In the genomic region with DNA sequence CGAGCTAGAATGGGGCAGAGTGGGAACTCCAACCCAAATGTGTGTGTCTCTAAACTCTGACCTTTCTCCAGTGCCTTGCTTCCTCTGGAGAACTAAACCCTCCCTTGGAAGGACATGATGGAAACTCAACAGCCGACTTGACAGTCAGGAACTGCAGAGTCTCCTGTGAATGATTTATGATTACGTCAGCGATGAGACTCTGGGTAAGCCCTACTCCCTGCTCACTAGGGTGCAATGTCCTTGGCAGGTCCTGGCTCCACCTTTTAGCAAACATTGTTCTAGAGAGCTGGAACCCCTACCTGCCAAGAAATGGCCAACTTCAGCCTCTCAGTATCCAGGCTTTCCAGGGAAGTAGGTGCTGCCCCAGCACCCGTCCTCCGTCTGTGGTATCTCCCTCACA, we compare ENCODE assay signal across 23 cellular contexts.
DNase-seq lines count a peak whose midpoint lies in the region; ATAC-seq, FAIRE-seq and TF ChIP-seq lines count a peak whose summit lies in the region.
"Had no signal": no experiment of that assay in that cellular context is flagged by ENCODE, and none has a peak within 500 bp of the region (broad histone marks: within the 10 kb centered on the region; RNA-seq: fewer than 3 reads in every experiment).

No MANE protein-coding gene starts in this region.

- intact Hi-C loops in right lobe of liver (cut with DNase I), result no loop called here
- intact Hi-C loops in pancreas (cut with DNase I), result no loop called here
- intact Hi-C loops in OCI-LY7 (cut with micrococcal nuclease; ENCODE audit: unreplicated experiment), result no loop called here

- H3K4me1 Mint-ChIP-seq in stimulated activated memory B cell treated with anti-CD40 and anti-IgM and Interleukin-4, amounts not matched to agents 10 μg/mL and 1 μg/mL and 100 μg/mL, for 72 hours, result no peaks in the 10 kb centered on the region

- no peaks in the 10 kb centered on the region for H3K4me1 ChIP-seq in hepatocyte (ENCODE audit: insufficient read depth)
- peaks cover 0 to 5% (median 0%) of the 10 kb centered on the region in 4 donors for H3K4me1 ChIP-seq in right lobe of liver
- H3K4me1 ChIP-seq in pancreas, result no peaks in the 10 kb centered on the region
- H3K4me1 ChIP-seq in OCI-LY7 (ENCODE audit: insufficient read depth, low read length, poor library complexity, severe bottlenecking), result no peaks in the 10 kb centered on the region
- H3K4me1 ChIP-seq: Caco-2 had no signal

- H3K27ac ChIP-seq in hepatocyte (no peak overlapping the region), right lobe of liver (no peak overlapping the region), pancreas (no peak overlapping the region), OCI-LY7 (ENCODE audit: low read depth, low read length, poor library complexity, severe bottlenecking) (no peak overlapping the region)
- H3K27ac ChIP-seq: C4-2B had no signal

- no peak overlapping the region for H2AFZ ChIP-seq in hepatocyte
- no peak overlapping the region for H2AFZ ChIP-seq in OCI-LY7 (ENCODE audit: low read length)
- H2AFZ ChIP-seq: GM23338 had no signal

- POLR2A ChIA-PET in OCI-LY7 (lab: Charles Lee), result interaction anchor here (0.6 kb wide), 1 partner anchor 146 kb away, joined by 5 read pairs; no protein-coding TSS in a partner anchor

- no peak overlapping the region for H3K4me3 ChIP-seq in hepatocyte
- no peak overlapping the region for H3K4me3 ChIP-seq in right lobe of liver
- no peak overlapping the region for H3K4me3 ChIP-seq in pancreas
- no peak overlapping the region for H3K4me3 ChIP-seq in OCI-LY7 (ENCODE audit: low read depth, low read length, poor library complexity, severe bottlenecking)
- H3K4me3 ChIP-seq: GM23338 had no signal

- CTCF ChIA-PET in OCI-LY7 (lab: Charles Lee; ENCODE audit: unreplicated experiment), result no interaction called here

- H3K79me2 ChIP-seq in hepatocyte, result no peaks in the 10 kb centered on the region
- no peaks in the 10 kb centered on the region for H3K79me2 ChIP-seq in OCI-LY7 (ENCODE audit: insufficient read depth, low read depth, low read length)

- H3K27ac Mint-ChIP-seq in stimulated activated memory B cell treated with anti-CD40 and anti-IgM and Interleukin-4, amounts not matched to agents 10 μg/mL and 1 μg/mL and 100 μg/mL, for 72 hours, result no peak overlapping the region
- H3K27ac Mint-ChIP-seq: CD4-positive, alpha-beta T cell; GM23338 had no signal

- no peaks in the 10 kb centered on the region for H3K36me3 Mint-ChIP-seq in stimulated activated memory B cell treated with anti-CD40 and anti-IgM and Interleukin-4, amounts not matched to agents 10 μg/mL and 1 μg/mL and 100 μg/mL, for 72 hours

- H3K9me3 ChIP-seq in hepatocyte (ENCODE audit: low read depth) (no peaks in the 10 kb centered on the region), right lobe of liver (no peaks in the 10 kb centered on the region), pancreas (no peaks in the 10 kb centered on the region), OCI-LY7 (ENCODE audit: low read length) (peaks cover 5% of the 10 kb centered on the region; the same call in 1 of the 2 replicates)

- no peaks in the 10 kb centered on the region for H3K27me3 ChIP-seq in hepatocyte
- no peaks in the 10 kb centered on the region for H3K27me3 ChIP-seq in right lobe of liver
- no peaks in the 10 kb centered on the region for H3K27me3 ChIP-seq in pancreas

- peaks cover 10% of the 10 kb centered on the region for H3K9me3 Mint-ChIP-seq in stimulated activated memory B cell treated with anti-CD40 and anti-IgM and Interleukin-4, amounts not matched to agents 10 μg/mL and 1 μg/mL and 100 μg/mL, for 72 hours
- H3K9me3 Mint-ChIP-seq: CD4-positive, alpha-beta T cell had no signal

- no peak overlapping the region for H3K4me3 Mint-ChIP-seq in stimulated activated memory B cell treated with anti-CD40 and anti-IgM and Interleukin-4, amounts not matched to agents 10 μg/mL and 1 μg/mL and 100 μg/mL, for 72 hours
- H3K4me3 Mint-ChIP-seq: CD4-positive, alpha-beta T cell; GM23338 had no signal

- H3K36me3 ChIP-seq in hepatocyte (replicated peaks; ENCODE audit: insufficient read depth, low read depth) (no peaks in the 10 kb centered on the region), right lobe of liver (no peaks in the 10 kb centered on the region), pancreas (no peaks in the 10 kb centered on the region), OCI-LY7 (ENCODE audit: insufficient read depth, low read length) (no peaks in the 10 kb centered on the region)

- peak; percentile 46 to 91 (median 77) for ATAC-seq in right lobe of liver
- ATAC-seq in pancreas, result peak; percentile 55 to 80 (median 66)
- no peak for ATAC-seq in stimulated activated memory B cell treated with anti-CD40 and anti-IgM and Interleukin-4, amounts not matched to agents 10 μg/mL and 1 μg/mL and 100 μg/mL, for 72 hours
- ATAC-seq: GM23338, HCT116 had no signal

- FAIRE-seq in pancreas (lab: Jason Lieb, UNC), result no peak
- FAIRE-seq: A204.1, D721Med, GM12892, GM18507 had no signal

- H3K4me2 ChIP-seq in hepatocyte (no peak overlapping the region), OCI-LY7 (ENCODE audit: low read length) (no peak overlapping the region)
- H3K4me2 ChIP-seq: GM23338 had no signal

- BruUV-seq in OCI-LY7 (replicated peaks; lab: Mats Ljungman, UMichigan), result no TSS peak

- no peak for TF ChIP-seq POLR2A in right lobe of liver (IDR thresholded peaks at IDR 0.05)

- H3K9me2 ChIP-seq in hepatocyte (replicated peaks; ENCODE audit: insufficient read depth) (no peaks in the 10 kb centered on the region), OCI-LY7 (ENCODE audit: insufficient read depth, low read length) (no peaks in the 10 kb centered on the region)

- 65% methylated on average over 6 of the region's 6 CpGs for WGBS in hepatocyte (ENCODE audit: low lambda C conversion rate, missing lambda C conversion rate)
- 35% methylated on average over 6 of the region's 6 CpGs for WGBS in right lobe of liver (ENCODE audit: insufficient coverage, low coverage, low lambda C conversion rate, missing lambda C conversion rate)
- 25 to 27% methylated on average over 6 of the region's 6 CpGs for WGBS in pancreas, 2 donors

- DNase-seq in HT-29 (ENCODE audit: low spot score) (peak; percentile 12), hepatocyte (ENCODE audit: low spot score) (peak; percentile 57), right lobe of liver (no peak), pancreas (peak in 1 of 6 donors; percentile 23), cerebellum (ENCODE audit: low spot score) (no peak), OCI-LY7 (ENCODE audit: low spot score) (no peak)
- no peak for DNase-seq in activated CD4-positive, alpha-beta T cell treated with anti-CD3 and anti-CD28 coated beads for 48 hours
- DNase-seq: AML-193; Caco-2; CD4-positive, alpha-beta T cell; DMS79; GDM1; H7; IMR-90; KBM-7 had no signal

- TF ChIP-seq CTCF in hepatocyte (IDR thresholded peaks at IDR 0.05; ENCODE audit: poor library complexity) (no peak), right lobe of liver (IDR thresholded peaks at IDR 0.05) (no peak), pancreas (IDR thresholded peaks at IDR 0.05) (no peak), OCI-LY7 (conservative IDR thresholded peaks at IDR 0.05; ENCODE audit: low read length) (no peak)

- H4K20me1 ChIP-seq in hepatocyte (ENCODE audit: insufficient read depth, poor library complexity, severe bottlenecking), result no peaks in the 10 kb centered on the region
- no peaks in the 10 kb centered on the region for H4K20me1 ChIP-seq in OCI-LY7 (ENCODE audit: insufficient read depth, low read length)

- peaks cover 37% of the 10 kb centered on the region for H3K27me3 Mint-ChIP-seq in stimulated activated memory B cell treated with anti-CD40 and anti-IgM and Interleukin-4, amounts not matched to agents 10 μg/mL and 1 μg/mL and 100 μg/mL, for 72 hours

Comparison
In these comparisons a context has a peak if more than half of its experiments do, and no peak if none do; other contexts are left out.
1. DNase-seq: peak in HT-29 (single experiment) and hepatocyte (single experiment); none in right lobe of liver (0 of 3), cerebellum (single experiment), OCI-LY7 (single experiment) and activated CD4-positive, alpha-beta T cell treated with anti-CD3 and anti-CD28 coated beads for 48 hours (single experiment).